ENCODE assay signal across 27 cellular contexts in the genomic region with DNA sequence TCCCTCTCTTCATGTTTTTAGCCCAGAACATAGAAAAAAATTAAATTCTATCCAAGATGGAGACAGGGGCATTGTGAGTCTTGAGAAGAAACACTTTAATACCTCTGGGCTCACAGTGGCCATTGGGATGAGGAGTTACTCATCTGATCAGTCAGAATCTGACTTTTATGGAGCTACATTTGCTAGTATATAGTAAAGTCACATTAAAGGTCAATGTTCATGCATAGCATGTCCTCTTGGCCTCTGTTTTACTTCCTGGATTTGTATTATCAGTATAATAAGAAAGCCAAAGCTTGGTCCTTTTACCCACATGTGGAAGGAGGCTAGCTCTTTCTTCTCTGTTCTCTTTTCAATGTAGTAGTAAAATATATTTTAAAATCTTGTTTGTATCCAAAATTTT.
DNase-seq lines count a peak whose midpoint lies in the region; ATAC-seq, FAIRE-seq and TF ChIP-seq lines count a peak whose summit lies in the region.
"Had no signal": no experiment of that assay in that cellular context is flagged by ENCODE, and none has a peak within 500 bp of the region (broad histone marks: within the 10 kb centered on the region; RNA-seq: fewer than 3 reads in every experiment).

No MANE protein-coding gene starts in this region.

- DNase-seq in PC-9 (no peak), K562 (ENCODE audit: extremely low read depth in 1 of 4, low spot score in 3 of 4) (no peak), mucosa of descending colon (no peak), small intestine (peak; percentile 71), SKM-1 treated with dmso at 0.1 percent for 144 hours (lab: John Stamatoyannopoulos, UW; ENCODE audit: unreplicated experiment) (no peak), HT-29 (ENCODE audit: low spot score) (no peak), PC-3 (no peak)
- DNase-seq: 8988T; ACHN; BE2C; C1 segment of cervical spinal cord; CD4-positive, alpha-beta memory T cell; CD4-positive, CD25-positive, alpha-beta regulatory T cell; CD8-positive, alpha-beta memory T cell; COR-L47; DMS 273 treated with DMSO at 0.1 percent for 48 hours; DMS153; DMS53; DMS79; DND-41; EL; GDM1 had no signal

- H3K4me1 ChIP-seq in PC-9 (replicated peaks; ENCODE audit: insufficient read depth), result no peaks in the 10 kb centered on the region
- peaks cover 0 to 13% of the 10 kb centered on the region in 2 experiments; a peak in 2 of 5 replicates for H3K4me1 ChIP-seq in K562 (replicated peaks in 1 of 2; ENCODE audit: control insufficient read depth in 2 of 2, insufficient read depth in 2 of 2, low read length in 2 of 2)
- H3K4me1 ChIP-seq in mucosa of descending colon (ENCODE audit: low read depth), result no peaks in the 10 kb centered on the region
- H3K4me1 ChIP-seq in small intestine (ENCODE audit: control insufficient read depth in 2 of 2, insufficient read depth in 1 of 2, low read depth in 1 of 2, low read length in 1 of 2), result no peaks in the 10 kb centered on the region
- H3K4me1 ChIP-seq in PC-3 (ENCODE audit: insufficient read depth, low read length), result no peaks in the 10 kb centered on the region
- H3K4me1 ChIP-seq: BE2C, BLaER1 had no signal

- FAIRE-seq in K562 (lab: Jason Lieb, UNC) (no peak), small intestine (lab: Jason Lieb, UNC) (no peak)
- FAIRE-seq: A204.1, GM12878, GM12892, GM18507 had no signal

- CTCF ChIA-PET in PC-9 (lab: Charles Lee) (no interaction called here), K562 (lab: Yijun Ruan, JAX; ENCODE audit: low intra/inter-chr PET ratio) (interaction anchor here (0.5 kb wide), 1 partner anchor 361 kb away, joined by 3 read pairs; no protein-coding TSS in a partner anchor), PC-3 (lab: Charles Lee) (no interaction called here)

- H3K27ac ChIP-seq in PC-9 (no peak overlapping the region), K562 (ENCODE audit: extremely low read depth, low read depth, low read length) (0 out of 3 replicates have a peak overlapping the region, but pooled peaks have one; percentile 3), small intestine (ENCODE audit: low read depth in 1 of 2, low read length in 1 of 2) (no peak overlapping the region), PC-3 (ENCODE audit: low read length) (no peak overlapping the region)
- H3K27ac ChIP-seq: BLaER1 had no signal

- H3K9me3 ChIP-seq in PC-9 (ENCODE audit: insufficient read depth, low read depth) (peaks cover 6% of the 10 kb centered on the region), K562 (replicated peaks; ENCODE audit: control insufficient read depth, insufficient read depth, low read depth, low read length) (peaks cover 4% of the 10 kb centered on the region), mucosa of descending colon (peaks cover 17% of the 10 kb centered on the region), small intestine (ENCODE audit: control insufficient read depth, low read depth) (no peaks in the 10 kb centered on the region), PC-3 (ENCODE audit: low read length) (peaks cover 5% of the 10 kb centered on the region; the same call in 1 of the 2 replicates)
- H3K9me3 ChIP-seq: BE2C had no signal

- no peak for TF ChIP-seq POLR2A in K562 (conservative IDR thresholded peaks at IDR 0.05)

- no peak overlapping the region for H3K4me2 ChIP-seq in PC-9
- no peak overlapping the region for H3K4me2 ChIP-seq in K562 (ENCODE audit: insufficient read depth, low read length)
- no peak overlapping the region for H3K4me2 ChIP-seq in PC-3 (ENCODE audit: low read length)
- H3K4me2 ChIP-seq: BLaER1 had no signal

- intact Hi-C loops in PC-9 (cut with micrococcal nuclease; ENCODE audit: unreplicated experiment), result no loop called here
- intact Hi-C loops in K562 (cut with micrococcal nuclease), result no loop called here
- intact Hi-C loops in mucosa of descending colon (cut with DNase I, micrococcal nuclease), result no loop called here
- intact Hi-C loops in PC-3 (cut with micrococcal nuclease), result no loop called here

- H3K9me1 ChIP-seq in K562 (ENCODE audit: control insufficient read depth, insufficient read depth, low read length), result no peaks in the 10 kb centered on the region

- in situ Hi-C loops in K562 (cut with MboI), result no loop called here

- H2AFZ ChIP-seq in PC-9, result peak overlapping the region; percentile 21; the same call in 1 of the 2 replicates
- H2AFZ ChIP-seq in K562 (ENCODE audit: low read depth, low read length), result 0 out of 2 replicates have a peak overlapping the region, but pooled peaks have one; percentile 46
- no peak overlapping the region for H2AFZ ChIP-seq in PC-3 (ENCODE audit: low read length)

- no peak for TF ChIP-seq CTCF in PC-9 (conservative IDR thresholded peaks at IDR 0.05)
- no peak for TF ChIP-seq CTCF in K562 (IDR thresholded peaks at IDR 0.05 in 2 of 3, conservative IDR thresholded peaks at IDR 0.05 in 1 of 3; ENCODE audit: insufficient read depth in 2 of 3, low read depth in 1 of 3, low read length in 3 of 3)
- TF ChIP-seq CTCF in mucosa of descending colon (IDR thresholded peaks at IDR 0.05), result no peak
- no peak for TF ChIP-seq CTCF in PC-3 (conservative IDR thresholded peaks at IDR 0.05; ENCODE audit: low read depth, low read length)

- H3K4me3 ChIP-seq in PC-9 (no peak overlapping the region), K562 (no peak overlapping the region), mucosa of descending colon (no peak overlapping the region), small intestine (ENCODE audit: low read depth in 1 of 2, low read length in 2 of 2) (no peak overlapping the region), PC-3 (ENCODE audit: low read length) (no peak overlapping the region)
- H3K4me3 ChIP-seq: BLaER1, GM12878 had no signal

- POLR2A ChIA-PET in PC-9 (lab: Charles Lee; ENCODE audit: unreplicated experiment) (no interaction called here), K562 (lab: Yijun Ruan, JAX) (interaction anchor here (0.6 to 1.3 kb wide), 3 partner anchors 11 to 859 kb away, joined by 3 to 4 read pairs (median 3); no protein-coding TSS in a partner anchor), PC-3 (lab: Charles Lee; ENCODE audit: unreplicated experiment) (no interaction called here)

- ATAC-seq in K562 (no peak), mucosa of descending colon (peak; percentile 86), PC-3 (no peak)
- ATAC-seq: GM12878 had no signal

- H3K9me2 ChIP-seq in PC-9 (ENCODE audit: insufficient read depth) (no peaks in the 10 kb centered on the region), PC-3 (replicated peaks; ENCODE audit: low read length) (no peaks in the 10 kb centered on the region)

- no peak overlapping the region for H3K9ac ChIP-seq in K562 (ENCODE audit: insufficient read depth in 1 of 2, low read depth in 2 of 2, low read length in 2 of 2)
- no peak overlapping the region for H3K9ac ChIP-seq in PC-3 (ENCODE audit: low read length)
- H3K9ac ChIP-seq: BLaER1 had no signal

- BruUV-seq in PC-9 (replicated peaks; lab: Mats Ljungman, UMichigan) (no TSS peak), K562 (replicated peaks; lab: Mats Ljungman, UMichigan) (no TSS peak), PC-3 (replicated peaks; lab: Mats Ljungman, UMichigan) (no TSS peak)

- H4K20me1 ChIP-seq in PC-9 (ENCODE audit: insufficient read depth) (no peaks in the 10 kb centered on the region), K562 (replicated peaks; ENCODE audit: control insufficient read depth, insufficient read depth, low read length) (no peaks in the 10 kb centered on the region), PC-3 (ENCODE audit: low read length) (no peaks in the 10 kb centered on the region)
- H4K20me1 ChIP-seq: BLaER1 had no signal

- H3K36me3 ChIP-seq in PC-9 (ENCODE audit: low read depth) (no peaks in the 10 kb centered on the region), K562 (ENCODE audit: control insufficient read depth, insufficient read depth, low read length) (no peaks in the 10 kb centered on the region), mucosa of descending colon (ENCODE audit: low read depth) (no peaks in the 10 kb centered on the region), small intestine (ENCODE audit: control insufficient read depth in 2 of 2, insufficient read depth in 2 of 2, low read length in 2 of 2) (no peaks in the 10 kb centered on the region), PC-3 (ENCODE audit: low read depth, low read length) (no peaks in the 10 kb centered on the region)
- H3K36me3 ChIP-seq: BE2C, BLaER1 had no signal

- no peaks in the 10 kb centered on the region for H3K79me2 ChIP-seq in PC-9 (ENCODE audit: low read depth)
- no peaks in the 10 kb centered on the region for H3K79me2 ChIP-seq in K562 (ENCODE audit: control insufficient read depth, insufficient read depth, low read length)
- H3K79me2 ChIP-seq in PC-3 (ENCODE audit: low read length), result no peaks in the 10 kb centered on the region

- no peaks in the 10 kb centered on the region for H3F3A ChIP-seq in PC-9 (ENCODE audit: insufficient read depth, low read depth)
- no peaks in the 10 kb centered on the region for H3F3A ChIP-seq in PC-3 (ENCODE audit: low read length, unreplicated experiment)

- TF ChIP-seq EP300 in K562 (IDR thresholded peaks at IDR 0.05; ENCODE audit: low read length), result no peak

- no peak for TF ChIP-seq RAD21 in K562 (CRISPR knock-in tag; conservative IDR thresholded peaks at IDR 0.05 in 1 of 2, IDR thresholded peaks at IDR 0.05 in 1 of 2)

- H3K27me3 ChIP-seq in PC-9 (ENCODE audit: insufficient read depth, low read depth) (no peaks in the 10 kb centered on the region), K562 (ENCODE audit: control insufficient read depth in 2 of 2, insufficient read depth in 2 of 2, low read length in 2 of 2) (no peaks in the 10 kb centered on the region), small intestine (ENCODE audit: control insufficient read depth in 2 of 2, insufficient read depth in 2 of 2, low read length in 2 of 2) (no peaks in the 10 kb centered on the region), PC-3 (ENCODE audit: low read length) (no peaks in the 10 kb centered on the region)
- H3K27me3 ChIP-seq: BE2C, BLaER1 had no signal

TF ChIP-seq in K562, 482 proteins besides CTCF, POLR2A, EP300 and RAD21:
- no peak for TF ChIP-seq ZFP1 (CRISPR knock-in tag; IDR thresholded peaks at IDR 0.05)
TF ChIP-seq in K562: peak in this region for 0.
